In the genomic region with DNA sequence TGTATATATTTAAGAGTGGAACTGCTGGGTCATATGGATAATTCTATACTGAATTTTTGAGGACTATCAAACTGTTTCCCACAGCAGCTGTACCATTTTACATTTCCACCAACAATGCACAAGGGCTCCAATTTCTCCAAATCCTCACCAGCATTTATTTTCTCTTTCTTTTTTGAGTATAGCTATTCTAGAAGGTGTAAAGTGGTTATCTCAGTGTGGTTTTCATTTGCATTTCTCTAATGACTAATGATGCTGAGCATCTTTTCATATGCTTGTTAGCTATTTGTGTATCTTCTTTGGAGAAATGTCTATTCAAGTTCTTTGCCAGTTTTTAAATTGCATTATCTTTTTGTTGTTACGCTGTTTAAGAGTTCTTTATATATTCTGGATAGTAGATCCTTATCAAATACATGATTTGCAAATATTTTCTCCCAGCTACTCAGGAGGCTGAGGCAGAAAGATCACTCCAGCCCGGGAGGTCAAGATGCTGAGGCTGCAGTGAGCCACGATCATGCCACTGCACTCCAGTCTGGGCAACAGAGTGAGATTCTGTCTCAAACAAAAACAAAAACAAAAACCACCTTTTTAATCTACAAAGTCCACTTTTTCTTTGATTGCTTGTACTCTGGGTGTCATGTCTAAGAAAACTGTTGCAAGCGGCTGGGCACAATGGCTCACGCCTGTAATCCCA, we compare ENCODE assay signal across 12 cellular contexts. TPM values are rescaled to one million over a fixed set of nuclear protein-coding genes. Genes with fewer than 3 reads are reported as not detected.
DNase-seq lines count a peak whose midpoint lies in the region; ATAC-seq and TF ChIP-seq lines count a peak whose summit lies in the region.
"Had no signal": no experiment of that assay in that cellular context is flagged by ENCODE, and none has a peak within 500 bp of the region (broad histone marks: within the 10 kb centered on the region; RNA-seq: fewer than 3 reads in every experiment).

No MANE protein-coding gene starts in this region.

- peak overlapping the region; percentile 9 for H3K4me3 Mint-ChIP-seq in T-helper 1 cell treated with Interleukin-12 subunit alpha and Interleukin-12 subunit beta and Interleukin-4 antibody, amounts not matched to agents 30 μg/mL and 1 μg/mL, for 36 hours
- peak overlapping the region; percentile 16 for H3K4me3 Mint-ChIP-seq in central memory CD8-positive, alpha-beta T cell

- TF ChIP-seq CTCF in psoas muscle (IDR thresholded peaks at IDR 0.05) (no peak), GM10266 (IDR thresholded peaks at IDR 0.05; ENCODE audit: control insufficient read depth, insufficient read depth, low read depth, missing control alignments) (no peak)

- H3K36me3 Mint-ChIP-seq in T-helper 1 cell treated with Interleukin-12 subunit alpha and Interleukin-12 subunit beta and Interleukin-4 antibody, amounts not matched to agents 30 μg/mL and 1 μg/mL, for 36 hours (ENCODE audit: low read depth) = peaks cover 40% of the 10 kb centered on the region
- H3K36me3 Mint-ChIP-seq in central memory CD8-positive, alpha-beta T cell (ENCODE audit: insufficient read depth) = peaks cover 28% of the 10 kb centered on the region

- no peaks in the 10 kb centered on the region for H3K9me3 Mint-ChIP-seq in T-helper 1 cell treated with Interleukin-12 subunit alpha and Interleukin-12 subunit beta and Interleukin-4 antibody, amounts not matched to agents 30 μg/mL and 1 μg/mL, for 36 hours
- H3K9me3 Mint-ChIP-seq in central memory CD8-positive, alpha-beta T cell = no peaks in the 10 kb centered on the region

- H3K27me3 ChIP-seq in psoas muscle (ENCODE audit: insufficient read depth in 3 of 3, low read length in 2 of 3) = no peaks in the 10 kb centered on the region
- H3K27me3 ChIP-seq: ovary had no signal

- H3K27me3 Mint-ChIP-seq in T-helper 1 cell treated with Interleukin-12 subunit alpha and Interleukin-12 subunit beta and Interleukin-4 antibody, amounts not matched to agents 30 μg/mL and 1 μg/mL, for 36 hours (ENCODE audit: low read depth) = no peaks in the 10 kb centered on the region
- H3K27me3 Mint-ChIP-seq in central memory CD8-positive, alpha-beta T cell = no peaks in the 10 kb centered on the region

- no peak overlapping the region for H3K4me3 ChIP-seq in psoas muscle
- H3K4me3 ChIP-seq: ovary had no signal

- peaks cover 7% of the 10 kb centered on the region for H3K4me1 ChIP-seq in psoas muscle

- DNase-seq in T-helper 1 cell (no peak), psoas muscle (no peak), HuH-7.5 (ENCODE audit: low spot score) (no peak), GM10266 (ENCODE audit: extremely low spot score) (no peak)
- DNase-seq in central memory CD8-positive, alpha-beta T cell (ENCODE audit: low spot score in 2 of 2) = no peak
- DNase-seq: central memory CD4-positive, alpha-beta T cell; DMS79; ovary had no signal

- 95 to 96% (median 96%) methylated on average over 5 of the region's 5 CpGs for WGBS in psoas muscle, 3 donors

- H3K27ac Mint-ChIP-seq in T-helper 1 cell treated with Interleukin-12 subunit alpha and Interleukin-12 subunit beta and Interleukin-4 antibody, amounts not matched to agents 30 μg/mL and 1 μg/mL, for 36 hours = peak overlapping the region; percentile 38
- H3K27ac Mint-ChIP-seq in central memory CD8-positive, alpha-beta T cell (ENCODE audit: low read depth) = peak overlapping the region; percentile 35

- intact Hi-C loops in psoas muscle (cut with DNase I) = no loop called here

- H3K27ac ChIP-seq in psoas muscle = no peak overlapping the region
- H3K27ac ChIP-seq: 22Rv1, ovary had no signal

- H3K4me1 Mint-ChIP-seq in T-helper 1 cell treated with Interleukin-12 subunit alpha and Interleukin-12 subunit beta and Interleukin-4 antibody, amounts not matched to agents 30 μg/mL and 1 μg/mL, for 36 hours (ENCODE audit: low read depth) = peaks cover 42% of the 10 kb centered on the region
- H3K4me1 Mint-ChIP-seq in central memory CD8-positive, alpha-beta T cell = peaks cover 43% of the 10 kb centered on the region

- peaks cover 2 to 78% of the 10 kb centered on the region in 2 donors for H3K36me3 ChIP-seq in psoas muscle (ENCODE audit: insufficient read depth in 1 of 2, low read depth in 1 of 2)
- H3K36me3 ChIP-seq: ovary had no signal

- ATAC-seq in GM21717 (IDR thresholded peaks at IDR 0.05; ENCODE audit: unreplicated experiment) (peak; percentile 95), HG03175 (IDR thresholded peaks at IDR 0.05; ENCODE audit: unreplicated experiment) (peak; percentile 79), psoas muscle (no peak)
- peak; percentile 49 for ATAC-seq in central memory CD8-positive, alpha-beta T cell (replicated peaks; ENCODE audit: extremely low read depth, poor library complexity, severe bottlenecking)

- H3K9me3 ChIP-seq in psoas muscle = no peaks in the 10 kb centered on the region
- H3K9me3 ChIP-seq: ovary had no signal

RNA-seq across cellular contexts. Expression of gene GTF2A1, which starts 32.8 kb away (rescaled TPM):
- total RNA-seq in psoas muscle = 10 to 100 TPM; 25.5 to 45.1 (median 33.0) TPM
- 10 to 100 TPM in 1 of 3 donors, 1 to 10 TPM in 2; 8.1 to 25.3 (median 8.8) TPM for polyA plus RNA-seq in psoas muscle

Comparison
In these comparisons a context has a peak if more than half of its experiments do, and no peak if none do; other contexts are left out.
1. ATAC-seq: peak in GM21717 (single experiment), HG03175 (single experiment) and central memory CD8-positive, alpha-beta T cell (single experiment); none in psoas muscle (0 of 4).